8 cellular contexts compared by ENCODE assay signal in the genomic region with DNA sequence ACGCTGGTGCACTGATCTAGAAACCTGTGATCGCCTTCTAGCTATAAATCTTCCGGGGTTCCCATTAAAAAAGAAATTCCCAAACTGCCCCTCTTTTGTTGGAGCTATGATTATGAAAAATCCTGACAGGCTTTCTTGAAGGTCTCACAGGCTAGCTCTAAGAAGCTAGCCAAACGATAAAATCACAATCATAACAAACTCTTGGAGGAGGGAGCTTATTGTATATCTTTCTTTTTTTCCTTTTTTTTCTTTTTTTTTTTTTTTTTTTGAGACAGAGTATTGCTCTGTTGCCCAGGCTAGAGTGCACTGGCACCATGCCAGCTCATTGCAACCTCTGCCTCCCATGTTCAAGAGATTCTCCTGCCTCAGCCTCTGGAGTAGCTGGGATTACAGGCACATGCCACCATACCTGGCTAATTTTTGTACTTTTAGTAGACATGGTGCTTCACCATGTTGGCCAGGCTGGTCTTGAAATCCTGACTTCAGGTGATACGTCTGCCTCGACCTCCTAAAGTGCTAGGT.
DNase-seq lines count a peak whose midpoint lies in the region; ATAC-seq and TF ChIP-seq lines count a peak whose summit lies in the region.

No MANE protein-coding gene starts in this region.

- H3K27me3 ChIP-seq in esophagus squamous epithelium, result no peaks in the 10 kb centered on the region
- no peaks in the 10 kb centered on the region for H3K27me3 ChIP-seq in skeletal muscle satellite cell (ENCODE audit: control insufficient read depth, insufficient read depth, low read length)
- H3K27me3 ChIP-seq in WERI-Rb-1 (ENCODE audit: insufficient read depth, low read depth, severe bottlenecking), result no peaks in the 10 kb centered on the region

- in situ Hi-C loops in SK-MEL-5 (cut with HindIII; ENCODE audit: low pct_unique_long_range_greater_than_20kb, low sequenced_read_pairs), result no loop called here

- TF ChIP-seq CTCF in HEK293 (tag by site-specific recombination; IDR thresholded peaks at IDR 0.05), result no peak
- TF ChIP-seq CTCF in esophagus squamous epithelium (IDR thresholded peaks at IDR 0.05), result no peak
- TF ChIP-seq CTCF in WERI-Rb-1 (IDR thresholded peaks at IDR 0.05; ENCODE audit: low read depth, low read length), result no peak

- peak overlapping the region; percentile 70 for H3K4me2 ChIP-seq in skeletal muscle satellite cell (ENCODE audit: low read length)

- intact Hi-C loops in esophagus squamous epithelium (cut with DNase I), result no loop called here

- peaks cover 12% of the 10 kb centered on the region for H3K4me1 ChIP-seq in HEK293 (ENCODE audit: control insufficient read depth, insufficient read depth, low read length)
- peaks cover 18 to 75% (median 30%) of the 10 kb centered on the region in 3 donors for H3K4me1 ChIP-seq in esophagus squamous epithelium
- H3K4me1 ChIP-seq in skeletal muscle satellite cell (ENCODE audit: control insufficient read depth, insufficient read depth, low read length), result peaks cover 71% of the 10 kb centered on the region

- H3K4me3 ChIP-seq in HEK293 (ENCODE audit: low read depth, low read length) (no peak overlapping the region), esophagus squamous epithelium (peak overlapping the region in 2 of 4 donors; percentile 3 to 9), skeletal muscle satellite cell (ENCODE audit: low read length) (peak overlapping the region; percentile 10), WERI-Rb-1 (ENCODE audit: low read depth, low read length) (no peak overlapping the region)

- no peak for TF ChIP-seq POLR2A in esophagus squamous epithelium (IDR thresholded peaks at IDR 0.05)

- H3K27ac ChIP-seq in HEK293 (ENCODE audit: extremely low read depth, low read depth, low read length) (no peak overlapping the region), esophagus squamous epithelium (peak overlapping the region; percentile 35 to 77 (median 68)), WERI-Rb-1 (no peak overlapping the region)

- peak overlapping the region; percentile 72 for H3K9ac ChIP-seq in skeletal muscle satellite cell (ENCODE audit: low read depth, low read length)

- peak; percentile 33 for DNase-seq in SK-MEL-5 (ENCODE audit: low read depth, low spot score)
- no peak for DNase-seq in esophagus squamous epithelium (lab: John Stamatoyannopoulos, UW)
- no peak for DNase-seq in NCI-H446 treated with DMSO at 0.1 percent for 48 hours (lab: John Stamatoyannopoulos, UW)
- no peak for DNase-seq in NK-92 treated with Interleukin-12 subunit alpha and Interleukin-12 subunit beta, amount 100 ng/mL, for 24 hours (lab: John Stamatoyannopoulos, UW)
- no peak for DNase-seq in WERI-Rb-1

- 34 to 35% methylated on average over 6 of the region's 6 CpGs for WGBS in esophagus squamous epithelium, 2 donors

- H3K36me3 ChIP-seq in HEK293 (ENCODE audit: control insufficient read depth in 2 of 2, insufficient read depth in 1 of 2, low read length in 2 of 2) (no peaks in the 10 kb centered on the region), esophagus squamous epithelium (no peaks in the 10 kb centered on the region), skeletal muscle satellite cell (ENCODE audit: insufficient read depth, low read length) (no peaks in the 10 kb centered on the region), WERI-Rb-1 (no peaks in the 10 kb centered on the region)

- POLR2A ChIA-PET in HEK293 (lab: Yijun Ruan, JAX), result interaction anchor here (0.7 to 1.3 kb wide), 3 partner anchors 12 to 198 kb away, joined by 3 to 4 read pairs (median 3); partner anchors contain the start of gene MYO1E

- CTCF ChIA-PET in HEK293 (lab: Yijun Ruan, JAX), result interaction anchor here (0.6 to 1.4 kb wide), 2 partner anchors 10 to 37 kb away, joined by 3 to 4 read pairs; no protein-coding TSS in a partner anchor

- H3K9me3 ChIP-seq in HEK293 (ENCODE audit: control insufficient read depth, insufficient read depth, low read depth, low read length) (no peaks in the 10 kb centered on the region), esophagus squamous epithelium (no peaks in the 10 kb centered on the region), skeletal muscle satellite cell (replicated peaks; ENCODE audit: low read length) (no peaks in the 10 kb centered on the region), WERI-Rb-1 (ENCODE audit: severe bottlenecking) (no peaks in the 10 kb centered on the region)

- no peak for ATAC-seq in GM21529 (IDR thresholded peaks at IDR 0.05; ENCODE audit: unreplicated experiment)

TF ChIP-seq in HEK293, 187 proteins besides CTCF, POLR2A, EP300 and RAD21 (continues in another document):
- TF ChIP-seq ZNF585B (tag by site-specific recombination; IDR thresholded peaks at IDR 0.05) (no peak), KLF17 (tag by site-specific recombination; IDR thresholded peaks at IDR 0.05) (no peak), RBAK (tag by site-specific recombination; IDR thresholded peaks at IDR 0.05) (no peak), AEBP2 (tag by site-specific recombination; IDR thresholded peaks at IDR 0.05; ENCODE audit: borderline replicate concordance) (no peak), ZNF239 (tag by site-specific recombination; IDR thresholded peaks at IDR 0.05) (no peak), ZFHX2 (tag by site-specific recombination; conservative IDR thresholded peaks at IDR 0.05) (no peak), SP7 (tag by site-specific recombination; IDR thresholded peaks at IDR 0.05) (peak; percentile 49), ZNF394 (tag by site-specific recombination; IDR thresholded peaks at IDR 0.05; ENCODE audit: borderline replicate concordance) (peak; percentile 78; the same call in 1 of the 2 replicates), ZNF610 (tag by site-specific recombination; IDR thresholded peaks at IDR 0.05; ENCODE audit: borderline replicate concordance) (0 out of 2 replicates have a peak, but pooled peaks have one; percentile 41), ZNF362 (tag by site-specific recombination; IDR thresholded peaks at IDR 0.05) (peak; percentile 87), ZNF24 (tag by site-specific recombination; IDR thresholded peaks at IDR 0.05) (no peak)
- TF ChIP-seq, protein P1, sequence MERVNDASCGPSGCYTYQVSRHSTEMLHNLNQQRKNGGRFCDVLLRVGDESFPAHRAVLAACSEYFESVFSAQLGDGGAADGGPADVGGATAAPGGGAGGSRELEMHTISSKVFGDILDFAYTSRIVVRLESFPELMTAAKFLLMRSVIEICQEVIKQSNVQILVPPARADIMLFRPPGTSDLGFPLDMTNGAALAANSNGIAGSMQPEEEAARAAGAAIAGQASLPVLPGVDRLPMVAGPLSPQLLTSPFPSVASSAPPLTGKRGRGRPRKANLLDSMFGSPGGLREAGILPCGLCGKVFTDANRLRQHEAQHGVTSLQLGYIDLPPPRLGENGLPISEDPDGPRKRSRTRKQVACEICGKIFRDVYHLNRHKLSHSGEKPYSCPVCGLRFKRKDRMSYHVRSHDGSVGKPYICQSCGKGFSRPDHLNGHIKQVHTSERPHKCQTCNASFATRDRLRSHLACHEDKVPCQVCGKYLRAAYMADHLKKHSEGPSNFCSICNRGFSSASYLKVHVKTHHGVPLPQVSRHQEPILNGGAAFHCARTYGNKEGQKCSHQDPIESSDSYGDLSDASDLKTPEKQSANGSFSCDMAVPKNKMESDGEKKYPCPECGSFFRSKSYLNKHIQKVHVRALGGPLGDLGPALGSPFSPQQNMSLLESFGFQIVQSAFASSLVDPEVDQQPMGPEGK (tag by site-specific recombination; IDR thresholded peaks at IDR 0.05), result 0 out of 2 replicates have a peak, but pooled peaks have one; percentile 13
- TF ChIP-seq, protein P2, sequence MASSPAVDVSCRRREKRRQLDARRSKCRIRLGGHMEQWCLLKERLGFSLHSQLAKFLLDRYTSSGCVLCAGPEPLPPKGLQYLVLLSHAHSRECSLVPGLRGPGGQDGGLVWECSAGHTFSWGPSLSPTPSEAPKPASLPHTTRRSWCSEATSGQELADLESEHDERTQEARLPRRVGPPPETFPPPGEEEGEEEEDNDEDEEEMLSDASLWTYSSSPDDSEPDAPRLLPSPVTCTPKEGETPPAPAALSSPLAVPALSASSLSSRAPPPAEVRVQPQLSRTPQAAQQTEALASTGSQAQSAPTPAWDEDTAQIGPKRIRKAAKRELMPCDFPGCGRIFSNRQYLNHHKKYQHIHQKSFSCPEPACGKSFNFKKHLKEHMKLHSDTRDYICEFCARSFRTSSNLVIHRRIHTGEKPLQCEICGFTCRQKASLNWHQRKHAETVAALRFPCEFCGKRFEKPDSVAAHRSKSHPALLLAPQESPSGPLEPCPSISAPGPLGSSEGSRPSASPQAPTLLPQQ (tag by site-specific recombination; IDR thresholded peaks at IDR 0.05), result peak; percentile 13; the same call in 1 of the 2 replicates

Comparison
In these comparisons a context has a peak if more than half of its experiments do, and no peak if none do; other contexts are left out.
1. H3K27ac ChIP-seq: peak in esophagus squamous epithelium (4 of 4); none in HEK293 (single experiment) and WERI-Rb-1 (single experiment).